Comparison of ENCODE assay signal across 15 cellular contexts in genomic region chr17:17139972-17140589, GRCh38.
DNase-seq lines count a peak whose midpoint lies in the region; FAIRE-seq and TF ChIP-seq lines count a peak whose summit lies in the region.
"Had no signal": no experiment of that assay in that cellular context is flagged by ENCODE, and none has a peak within 500 bp of the region (broad histone marks: within the 10 kb centered on the region; RNA-seq: fewer than 3 reads in every experiment).

No MANE protein-coding gene starts in this region.

- no peak overlapping the region for H3K4me3 ChIP-seq in kidney (ENCODE audit: low read length in 2 of 2)
- H3K4me3 ChIP-seq: gastroesophageal sphincter, GM12878, psoas muscle, tibial nerve had no signal

- H3K9ac ChIP-seq in kidney (ENCODE audit: low read length in 2 of 2), result no peak overlapping the region
- H3K9ac ChIP-seq: KMS-11 had no signal

- H3K9me3 ChIP-seq in kidney (ENCODE audit: control insufficient read depth in 1 of 2, low read length in 2 of 2), result no peaks in the 10 kb centered on the region
- H3K9me3 ChIP-seq: gastroesophageal sphincter, psoas muscle, tibial nerve had no signal

- peak; percentile 9 for DNase-seq in NCI-H1436 (lab: John Stamatoyannopoulos, UW)
- no peak for DNase-seq in NCI-H1436 treated with DMSO at 0.1 percent for 48 hours (lab: John Stamatoyannopoulos, UW)
- peak; percentile 98 for DNase-seq in NCI-H1105 treated with DMSO at 0.1 percent for 48 hours (lab: John Stamatoyannopoulos, UW)
- peak; percentile 83 for DNase-seq in RPMI8226
- DNase-seq in kidney, result peak; percentile 36
- DNase-seq in HuH-7.5 (ENCODE audit: low spot score), result no peak
- DNase-seq in NCI-H1048 (lab: John Stamatoyannopoulos, UW), result no peak
- no peak for DNase-seq in superior temporal gyrus (ENCODE audit: extremely low spot score)
- DNase-seq: activated naive CD4-positive, alpha-beta T cell; NCI-H446 treated with DMSO at 0.1 percent for 48 hours had no signal

- FAIRE-seq in kidney (lab: Jason Lieb, UNC), result no peak
- FAIRE-seq: GM12878 had no signal

- no peak for TF ChIP-seq CTCF in kidney (IDR thresholded peaks at IDR 0.05; ENCODE audit: borderline replicate concordance, extremely low read depth, insufficient read depth)

- intact Hi-C loops in kidney (cut with DNase I), result no loop called here

- peaks cover 0 to 10% of the 10 kb centered on the region in 2 donors for H3K4me1 ChIP-seq in kidney (ENCODE audit: control insufficient read depth in 1 of 2, insufficient read depth in 1 of 2, low read depth in 1 of 2, low read length in 2 of 2)

- H3K36me3 ChIP-seq in kidney (ENCODE audit: control insufficient read depth in 1 of 2, insufficient read depth in 2 of 2, low read length in 2 of 2), result peaks cover 44 to 54% of the 10 kb centered on the region in 2 donors

- no peak overlapping the region for H3K27ac ChIP-seq in kidney (ENCODE audit: low read depth in 2 of 2, low read length in 2 of 2)
- H3K27ac ChIP-seq: gastroesophageal sphincter, KMS-11, psoas muscle had no signal

Comparison
In these comparisons a context has a peak if more than half of its experiments do, and no peak if none do; other contexts are left out.
1. DNase-seq: peak in NCI-H1436 (single experiment), NCI-H1105 treated with DMSO at 0.1 percent for 48 hours (single experiment), RPMI8226 (single experiment) and kidney (single experiment); none in NCI-H1436 treated with DMSO at 0.1 percent for 48 hours (single experiment), HuH-7.5 (single experiment), NCI-H1048 (single experiment) and superior temporal gyrus (single experiment).